ENCODE assay signal across 8 cellular contexts in the genomic region with DNA sequence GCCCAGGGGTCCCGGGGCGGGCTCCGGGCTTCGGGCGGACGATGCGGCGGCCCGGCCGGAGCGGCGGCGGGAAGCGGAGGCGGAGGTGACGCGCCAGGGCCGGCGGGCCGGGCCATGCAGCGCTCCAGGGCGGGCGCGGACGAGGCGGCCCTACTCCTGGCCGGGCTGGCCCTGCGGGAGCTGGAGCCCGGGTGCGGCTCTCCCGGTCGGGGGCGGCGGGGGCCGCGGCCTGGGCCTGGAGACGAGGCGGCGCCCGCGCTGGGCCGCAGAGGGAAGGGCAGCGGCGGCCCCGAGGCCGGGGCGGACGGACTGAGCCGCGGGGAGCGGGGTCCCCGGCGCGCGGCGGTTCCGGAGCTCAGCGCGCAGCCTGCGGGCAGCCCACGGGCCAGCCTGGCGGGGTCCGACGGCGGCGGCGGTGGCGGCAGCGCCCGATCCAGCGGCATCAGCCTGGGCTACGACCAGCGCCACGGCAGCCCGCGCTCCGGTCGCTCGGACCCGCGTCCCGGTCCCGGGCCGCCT. TPM values are rescaled to one million over a fixed set of nuclear protein-coding genes. Genes with fewer than 3 reads are reported as not detected.
A peak's percentile ranks its signal among the peaks of the same experiment; 100 is the strongest.
DNase-seq lines count a peak whose midpoint lies in the region; ATAC-seq and TF ChIP-seq lines count a peak whose summit lies in the region.
"Had no signal": no experiment of that assay in that cellular context is flagged by ENCODE, and none has a peak within 500 bp of the region (broad histone marks: within the 10 kb centered on the region; RNA-seq: fewer than 3 reads in every experiment).

No MANE protein-coding gene starts in this region.

- no peak overlapping the region for H3K56ac ChIP-seq in IMR-90 (ENCODE audit: extremely low read depth, insufficient read depth, low read length)

- H3K9me3 ChIP-seq in IMR-90 (ENCODE audit: control insufficient read depth, insufficient read depth, low read length) (no peaks in the 10 kb centered on the region), right lobe of liver (no peaks in the 10 kb centered on the region), upper lobe of left lung (no peaks in the 10 kb centered on the region)

- no peak overlapping the region for H2BK15ac ChIP-seq in IMR-90 (ENCODE audit: low read depth, low read length)

- dilution Hi-C loops in IMR-90 (cut with HindIII; ENCODE audit: low sequenced_read_pairs, unreplicated experiment) = no loop called here

- 0% methylated on average over 49 of the region's 84 CpGs; no CpG with 5 or more reads in 1 of the 2 experiments for WGBS in IMR-90 (ENCODE audit: extremely low coverage in 2 of 2, insufficient read length in 1 of 2), 2 experiments
- no CpG with 5 or more reads among the region's 84 CpGs for WGBS in right lobe of liver (ENCODE audit: insufficient coverage, low coverage, low lambda C conversion rate, missing lambda C conversion rate)
- no CpG with 5 or more reads among the region's 84 CpGs for WGBS in upper lobe of left lung, 2 donors

- in situ Hi-C loops in IMR-90 (cut with MboI; ENCODE audit: low sequenced_read_pairs) = no loop called here

- TF ChIP-seq CTCF in IMR-90 (conservative IDR thresholded peaks at IDR 0.05; ENCODE audit: low read depth, low read length) = no peak
- no peak for TF ChIP-seq CTCF in right lobe of liver (IDR thresholded peaks at IDR 0.05)
- TF ChIP-seq CTCF in upper lobe of left lung (IDR thresholded peaks at IDR 0.05) = no peak

- peak; percentile 68 for TF ChIP-seq POLR2A in IMR-90 (IDR thresholded peaks at IDR 0.05; ENCODE audit: low read depth, low read length)
- no peak for TF ChIP-seq POLR2A in right lobe of liver (IDR thresholded peaks at IDR 0.05)
- no peak for TF ChIP-seq POLR2A in upper lobe of left lung (IDR thresholded peaks at IDR 0.05)

- DNase-seq in IMR-90 (no peak), dermis microvascular lymphatic vessel endothelial cell (ENCODE audit: low read depth in 2 of 2) (peak; percentile 20 to 77), right lobe of liver (peak in 1 of 3 donors; percentile 44), upper lobe of left lung (peak in 1 of 2 donors; percentile 88), NCI-H2171 (lab: John Stamatoyannopoulos, UW) (no peak), NCI-H446 treated with DMSO at 0.1 percent for 48 hours (lab: John Stamatoyannopoulos, UW) (no peak), NCI-H748 (lab: John Stamatoyannopoulos, UW; ENCODE audit: unreplicated experiment) (no peak)
- DNase-seq: activated T-cell treated with anti-CD3 and anti-CD28 coated beads, Interleukin-2, amount 50 U/mL, for 24 hours had no signal

- H2BK20ac ChIP-seq in IMR-90 (ENCODE audit: low read depth, low read length) = no peak overlapping the region

- peaks cover 44% of the 10 kb centered on the region for H4K20me1 ChIP-seq in IMR-90 (ENCODE audit: insufficient read depth, low read length)

- H3K14ac ChIP-seq in IMR-90 (replicated peaks; ENCODE audit: low read depth, low read length) = no peak overlapping the region

- no peak for TF ChIP-seq EP300 in upper lobe of left lung (IDR thresholded peaks at IDR 0.05)

- H3K4me3 ChIP-seq in IMR-90 (ENCODE audit: insufficient read depth, low read depth, low read length) (peak overlapping the region; percentile 78), right lobe of liver (peak overlapping the region; percentile 29 to 46 (median 31)), upper lobe of left lung (peak overlapping the region; percentile 30 to 91 (median 73))

- peak overlapping the region; percentile 97 for H2AK9ac ChIP-seq in IMR-90 (replicated peaks; ENCODE audit: low read depth, low read length, poor library complexity)

- no peak overlapping the region for H4K5ac ChIP-seq in IMR-90 (ENCODE audit: low read depth, low read length)

- BruUV-seq in IMR-90 (replicated peaks; lab: Mats Ljungman, UMichigan) = no TSS peak

- peaks cover 14% of the 10 kb centered on the region for H3K4me1 ChIP-seq in IMR-90 (ENCODE audit: control insufficient read depth, insufficient read depth, low read length)
- H3K4me1 ChIP-seq in right lobe of liver = no peaks in the 10 kb centered on the region
- H3K4me1 ChIP-seq in upper lobe of left lung = peaks cover 5 to 47% (median 18%) of the 10 kb centered on the region in 4 donors

- H3K27me3 ChIP-seq in IMR-90 (ENCODE audit: control insufficient read depth, insufficient read depth, low read length) (no peaks in the 10 kb centered on the region), right lobe of liver (peaks cover 0 to 10% of the 10 kb centered on the region in 2 donors), upper lobe of left lung (no peaks in the 10 kb centered on the region)

- ATAC-seq in IMR-90 (ENCODE audit: low read depth) = peak; percentile 71
- peak in 2 of 4 donors; percentile 25 to 42 for ATAC-seq in right lobe of liver
- ATAC-seq in upper lobe of left lung (ENCODE audit: low FRiP score in 2 of 2) = peak in 1 of 2 donors; percentile 49

- H3K79me1 ChIP-seq in IMR-90 (ENCODE audit: low read depth in 1 of 2, low read length in 2 of 2) = peaks cover 5 to 43% of the 10 kb centered on the region in 2 experiments; a peak in 3 of 4 replicates

- TF ChIP-seq RAD21 in IMR-90 (IDR thresholded peaks at IDR 0.05; ENCODE audit: low read length) = no peak

- intact Hi-C loops in IMR-90 (cut with micrococcal nuclease) (loop anchor here (2.0 kb wide), 1 partner anchor 53 kb away; a partner anchor contains a TSS), right lobe of liver (cut with DNase I) (no loop called here)

- POLR2A ChIA-PET in IMR-90 (lab: Charles Lee; ENCODE audit: unreplicated experiment) = no interaction called here

- peaks cover 28% of the 10 kb centered on the region for H3K9me1 ChIP-seq in IMR-90 (ENCODE audit: insufficient read depth, low read length)

- CTCF ChIA-PET in IMR-90 (lab: Yijun Ruan, JAX) = no interaction called here

- peak overlapping the region; percentile 77 for H2BK5ac ChIP-seq in IMR-90 (ENCODE audit: low read depth, low read length, poor library complexity, severe bottlenecking)

- H3K27ac ChIP-seq in IMR-90 (ENCODE audit: insufficient read depth, low read length) = peak overlapping the region; percentile 36
- peak overlapping the region in 1 of 3 donors; percentile 40 for H3K27ac ChIP-seq in right lobe of liver
- H3K27ac ChIP-seq in upper lobe of left lung = peak overlapping the region; percentile 15 to 85 (median 56)

- H3K9ac ChIP-seq in IMR-90 (ENCODE audit: low read depth, low read length) = peak overlapping the region; percentile 72; the same call in 1 of the 2 replicates

- H3K23ac ChIP-seq in IMR-90 (ENCODE audit: low read depth, low read length) = no peak overlapping the region

- H4K8ac ChIP-seq in IMR-90 (ENCODE audit: low read depth in 2 of 2, low read length in 2 of 2) = no peak overlapping the region

- H3K36me3 ChIP-seq in IMR-90 (ENCODE audit: control insufficient read depth, insufficient read depth, low read length) (peaks cover 11% of the 10 kb centered on the region), right lobe of liver (no peaks in the 10 kb centered on the region), upper lobe of left lung (no peaks in the 10 kb centered on the region)

- H3K4ac ChIP-seq in IMR-90 (ENCODE audit: low read depth, low read length) = peak overlapping the region; percentile 20; the same call in 1 of the 2 replicates

- H2BK120ac ChIP-seq in IMR-90 (ENCODE audit: low read depth, low read length) = no peak overlapping the region

- peak overlapping the region; percentile 99; the same call in 1 of the 2 replicates for H3K4me2 ChIP-seq in IMR-90 (ENCODE audit: low read depth, low read length)

- no peak overlapping the region for H2AK5ac ChIP-seq in IMR-90 (ENCODE audit: low read depth, low read length)

- no peak overlapping the region for H3K18ac ChIP-seq in IMR-90 (ENCODE audit: low read depth, low read length)

- H4K91ac ChIP-seq in IMR-90 (ENCODE audit: insufficient read depth, low read depth, low read length) = no peak overlapping the region

- H2AFZ ChIP-seq in IMR-90 (replicated peaks; ENCODE audit: low read length, poor library complexity) = peak overlapping the region; percentile 98

TF ChIP-seq in IMR-90, 13 proteins besides CTCF, POLR2A, EP300 and RAD21 (continues in another document):
- TF ChIP-seq RCOR1 (IDR thresholded peaks at IDR 0.05; ENCODE audit: insufficient replicate concordance, low read length) (no peak), BHLHE40 (IDR thresholded peaks at IDR 0.05; ENCODE audit: low read depth, low read length) (no peak), CHD1 (IDR thresholded peaks at IDR 0.05; ENCODE audit: low read depth, low read length) (no peak), MXI1 (IDR thresholded peaks at IDR 0.05; ENCODE audit: borderline replicate concordance, low read depth, low read length) (no peak; the same call in 1 of the 2 replicates), NFE2L2 (IDR thresholded peaks at IDR 0.05; ENCODE audit: low read depth, low read length) (no peak), MAFK (IDR thresholded peaks at IDR 0.05; ENCODE audit: low read depth, low read length) (no peak)
- TF ChIP-seq, protein P1, sequence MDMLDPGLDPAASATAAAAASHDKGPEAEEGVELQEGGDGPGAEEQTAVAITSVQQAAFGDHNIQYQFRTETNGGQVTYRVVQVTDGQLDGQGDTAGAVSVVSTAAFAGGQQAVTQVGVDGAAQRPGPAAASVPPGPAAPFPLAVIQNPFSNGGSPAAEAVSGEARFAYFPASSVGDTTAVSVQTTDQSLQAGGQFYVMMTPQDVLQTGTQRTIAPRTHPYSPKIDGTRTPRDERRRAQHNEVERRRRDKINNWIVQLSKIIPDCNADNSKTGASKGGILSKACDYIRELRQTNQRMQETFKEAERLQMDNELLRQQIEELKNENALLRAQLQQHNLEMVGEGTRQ (IDR thresholded peaks at IDR 0.05; ENCODE audit: low read depth, low read length) = no peak

RNA-seq across cellular contexts. Expression of a gene that starts 0.4 kb away (rescaled TPM):
- total RNA-seq in IMR-90 (2012; rRNA removed) (35.0 and 48.9 TPM in 2 replicates), dermis microvascular lymphatic vessel endothelial cell (24.0 and 52.0 TPM in 2 replicates), right lobe of liver (1 to 10 TPM in 4 of 6 experiments, under 1 TPM in 2; 0.19 to 1.8 (median 1.3) TPM), upper lobe of left lung (10 to 100 TPM; 18.7 to 93.3 (median 56.9) TPM)
- 30.3 and 30.7 TPM in 2 replicates for polyA plus RNA-seq in IMR-90 (2012; rRNA removed)
- 25.9 and 38.5 TPM in 2 replicates for polyA plus RNA-seq in IMR-90 (2012; cell fraction: cytosol; rRNA removed)
- 19.3 and 41.0 TPM in 2 replicates for polyA plus RNA-seq in IMR-90 (2012; cell fraction: nucleus; rRNA removed; ENCODE audit: low replicate concordance)

RNA-seq across cellular contexts. Expression of a gene that starts 53.7 kb away (rescaled TPM):
- 135 and 153 TPM in 2 replicates for total RNA-seq in IMR-90 (2012; rRNA removed)
- 82.3 and 82.8 TPM in 2 replicates for polyA plus RNA-seq in IMR-90 (2012; rRNA removed)
- polyA plus RNA-seq in IMR-90 (2012; cell fraction: cytosol; rRNA removed) = 14.1 and 26.7 TPM in 2 replicates
- polyA plus RNA-seq in IMR-90 (2012; cell fraction: nucleus; rRNA removed; ENCODE audit: low replicate concordance) = 5.9 and 37.2 TPM in 2 replicates
- total RNA-seq in dermis microvascular lymphatic vessel endothelial cell = 93.1 and 117 TPM in 2 replicates
- 10 to 100 TPM; 16.8 to 33.0 (median 25.2) TPM for total RNA-seq in right lobe of liver
- 100 to 1,000 TPM in 1 of 6 donors, 10 to 100 TPM in 5; 40.3 to 107 (median 61.3) TPM for total RNA-seq in upper lobe of left lung

Comparison
In these comparisons a context has a peak if more than half of its experiments do, and no peak if none do; other contexts are left out.
1. DNase-seq: peak in dermis microvascular lymphatic vessel endothelial cell (2 of 2); none in IMR-90 (single experiment), NCI-H2171 (single experiment), NCI-H446 treated with DMSO at 0.1 percent for 48 hours (single experiment) and NCI-H748 (single experiment).
2. Peak in every context shown above with its lines, with median percentiles within 50 percentile points of each other: H3K4me3 ChIP-seq.